Comparison of ENCODE assay signal across 23 cellular contexts in the genomic region with DNA sequence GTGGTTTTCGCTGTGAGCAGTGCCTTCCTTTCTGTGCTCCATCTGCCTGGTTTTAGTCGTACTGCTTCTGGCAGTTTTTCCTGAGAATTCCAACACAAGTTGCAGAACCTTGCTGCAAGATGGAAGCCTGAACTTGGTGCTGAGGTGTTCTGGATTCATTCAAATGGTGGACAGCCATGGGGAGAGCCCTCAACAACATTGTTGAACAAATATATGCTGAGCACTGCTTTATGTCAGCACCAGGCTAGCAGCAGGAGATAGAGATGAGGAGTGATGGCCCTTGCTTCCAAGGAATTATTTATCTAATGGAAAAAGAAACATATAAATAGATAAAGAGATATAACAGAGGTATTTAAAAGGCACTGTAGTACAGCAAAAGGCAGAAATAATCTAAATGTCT.
"Had no signal": no experiment of that assay in that cellular context is flagged by ENCODE, and none has a peak within 500 bp of the region (broad histone marks: within the 10 kb centered on the region; RNA-seq: fewer than 3 reads in every experiment).

No MANE protein-coding gene starts in this region.

- H3K4me1 Mint-ChIP-seq: nephron progenitor cell; stimulated activated naive B cell treated with anti-CD40 and anti-IgM and Interleukin-4, amounts not matched to agents 10 μg/mL and 1 μg/mL and 100 μg/mL, for 72 hours had no signal

- H3K4me3 ChIP-seq: coronary artery, dorsolateral prefrontal cortex, esophagus muscularis mucosa, hepatocyte, right atrium auricular region, sigmoid colon, skin epidermis, testis, tibial nerve, upper lobe of right lung, vagina had no signal

- H3K9me3 Mint-ChIP-seq: nephron progenitor cell; stimulated activated naive CD8-positive, alpha-beta T cell treated with anti-CD3 and anti-CD28 coated beads, Interleukin-15, amount 100 ng/mL, for 72 hours had no signal

- H3K79me2 ChIP-seq: hepatocyte had no signal

- H3K4me1 ChIP-seq: esophagus muscularis mucosa, foreskin keratinocyte, right atrium auricular region, testis, tibial nerve, upper lobe of right lung, vagina had no signal

- ATAC-seq: foreskin keratinocyte; naive thymus-derived CD4-positive, alpha-beta T cell; stimulated activated naive B cell treated with anti-CD40 and anti-IgM and Interleukin-4, amounts not matched to agents 10 μg/mL and 1 μg/mL and 100 μg/mL, for 72 hours; stimulated activated naive CD8-positive, alpha-beta T cell treated with anti-CD3 and anti-CD28 coated beads, Interleukin-15, amount 100 ng/mL, for 72 hours; upper lobe of right lung had no signal

- H3K27ac Mint-ChIP-seq: naive thymus-derived CD4-positive, alpha-beta T cell; nephron progenitor cell; stimulated activated naive B cell treated with anti-CD40 and anti-IgM and Interleukin-4, amounts not matched to agents 10 μg/mL and 1 μg/mL and 100 μg/mL, for 72 hours; stimulated activated naive CD8-positive, alpha-beta T cell treated with anti-CD3 and anti-CD28 coated beads, Interleukin-15, amount 100 ng/mL, for 72 hours had no signal

- H2AFZ ChIP-seq: hepatocyte had no signal

- DNase-seq: dorsolateral prefrontal cortex; effector CD8-positive, alpha-beta T cell; foreskin keratinocyte; islet precursor cell; mammary epithelial cell; naive thymus-derived CD4-positive, alpha-beta T cell; nephron progenitor cell; posterior cingulate gyrus; sigmoid colon; stimulated activated CD4-positive, alpha-beta T cell treated with anti-CD3 and anti-CD28 coated beads, Interleukin-2, amount 100 ng/mL, for 24 hours; stimulated activated CD4-positive, alpha-beta T cell treated with anti-CD3 and anti-CD28 coated beads, Interleukin-4, amount 100 ng/mL, for 4 hours; stimulated activated naive B cell treated with anti-CD40 and anti-IgM and Interleukin-4, amounts not matched to agents 10 μg/mL and 1 μg/mL and 100 μg/mL, for 72 hours; stimulated activated naive CD8-positive, alpha-beta T cell treated with anti-CD3 and anti-CD28 coated beads, Interleukin-15, amount 100 ng/mL, for 72 hours; testis; upper lobe of right lung had no signal

- H3K27me3 ChIP-seq: dorsolateral prefrontal cortex, esophagus muscularis mucosa, foreskin keratinocyte, hepatocyte, right atrium auricular region, sigmoid colon, testis, tibial nerve, upper lobe of right lung, vagina had no signal

- H3K36me3 ChIP-seq: esophagus muscularis mucosa, right atrium auricular region, sigmoid colon, tibial nerve, upper lobe of right lung, vagina had no signal

- H3K4me2 ChIP-seq: hepatocyte had no signal

- H3K9me3 ChIP-seq: esophagus muscularis mucosa, right atrium auricular region, sigmoid colon, testis, tibial nerve, upper lobe of right lung, vagina had no signal

- H3K4me3 Mint-ChIP-seq: naive thymus-derived CD4-positive, alpha-beta T cell; nephron progenitor cell; stimulated activated naive B cell treated with anti-CD40 and anti-IgM and Interleukin-4, amounts not matched to agents 10 μg/mL and 1 μg/mL and 100 μg/mL, for 72 hours; stimulated activated naive CD8-positive, alpha-beta T cell treated with anti-CD3 and anti-CD28 coated beads, Interleukin-15, amount 100 ng/mL, for 72 hours had no signal

- H3K27ac ChIP-seq: coronary artery, dorsolateral prefrontal cortex, epithelial cell of prostate, esophagus muscularis mucosa, foreskin keratinocyte, hepatocyte, right atrium auricular region, skin epidermis, testis, tibial nerve, upper lobe of right lung, vagina had no signal
